Comparison of ENCODE assay signal across 19 cellular contexts in genomic region chr16:89413811-89414585, GRCh38.
DNase-seq lines count a peak whose midpoint lies in the region; ATAC-seq and TF ChIP-seq lines count a peak whose summit lies in the region.
"Had no signal": no experiment of that assay in that cellular context is flagged by ENCODE, and none has a peak within 500 bp of the region (broad histone marks: within the 10 kb centered on the region; RNA-seq: fewer than 3 reads in every experiment).

No MANE protein-coding gene starts in this region.

- H3K4me1 ChIP-seq in right lobe of liver (peaks cover 0 to 89% (median 54%) of the 10 kb centered on the region in 4 donors), gastrocnemius medialis (peaks cover 71 to 95% of the 10 kb centered on the region in 2 donors)

- DNase-seq in activated naive CD8-positive, alpha-beta T cell treated with anti-CD3 and anti-CD28 coated beads for 36 hours, result no peak
- DNase-seq in WTC11 (ENCODE audit: low spot score), result no peak
- DNase-seq in right lobe of liver, result peak; percentile 63 to 87 (median 85)
- DNase-seq in gastrocnemius medialis, result peak in 1 of 2 donors; percentile 52
- DNase-seq in NCI-H510A (lab: John Stamatoyannopoulos, UW), result no peak
- DNase-seq in NCI-H69 (lab: John Stamatoyannopoulos, UW), result no peak
- DNase-seq: activated CD4-positive, alpha-beta T cell treated with anti-CD3 and anti-CD28 coated beads for 48 hours; activated naive CD4-positive, alpha-beta T cell treated with Interleukin-2 at 50 U/mL for 16 hours; DMS79 treated with DMSO at 0.1 percent for 48 hours; HFFc6; hippocampal formation; islet precursor cell; natural killer cell; NCI-H2081 had no signal

- ATAC-seq in WTC11, result no peak
- ATAC-seq in right lobe of liver, result peak; percentile 17 to 69 (median 36)
- peak in 1 of 2 donors; percentile 39 for ATAC-seq in gastrocnemius medialis
- no peak for ATAC-seq in HG02970 (IDR thresholded peaks at IDR 0.05; ENCODE audit: low FRiP score, unreplicated experiment)
- ATAC-seq: natural killer cell had no signal

- TF ChIP-seq CTCF in WTC11 (IDR thresholded peaks at IDR 0.05) (no peak), right lobe of liver (IDR thresholded peaks at IDR 0.05) (no peak), gastrocnemius medialis (IDR thresholded peaks at IDR 0.05 in 4 of 5, conservative IDR thresholded peaks at IDR 0.05 in 1 of 5) (no peak)

- no peaks in the 10 kb centered on the region for H3K9me3 ChIP-seq in right lobe of liver
- no peaks in the 10 kb centered on the region for H3K9me3 ChIP-seq in gastrocnemius medialis
- H3K9me3 ChIP-seq: vagina had no signal

- H3K4me3 Mint-ChIP-seq in activated naive CD8-positive, alpha-beta T cell, result no peak overlapping the region
- H3K4me3 Mint-ChIP-seq in activated naive CD8-positive, alpha-beta T cell treated with anti-CD3 and anti-CD28 coated beads for 36 hours, result no peak overlapping the region
- H3K4me3 Mint-ChIP-seq in WTC11, result no peak overlapping the region
- H3K4me3 Mint-ChIP-seq: HFFc6, natural killer cell had no signal

- no peak overlapping the region for H3K4me3 ChIP-seq in right lobe of liver
- no peak overlapping the region for H3K4me3 ChIP-seq in gastrocnemius medialis
- H3K4me3 ChIP-seq: coronary artery, vagina had no signal

- in situ Hi-C loops in gastrocnemius medialis (cut with MboI; ENCODE audit: low sequenced_read_pairs in 4 of 4), result no loop called here

- POLR2A ChIA-PET in WTC11 (lab: Charles Lee), result no interaction called here

- H3K27me3 ChIP-seq in right lobe of liver (no peaks in the 10 kb centered on the region), gastrocnemius medialis (no peaks in the 10 kb centered on the region)
- H3K27me3 ChIP-seq: vagina had no signal

- H3K27me3 Mint-ChIP-seq in activated naive CD8-positive, alpha-beta T cell, result no peaks in the 10 kb centered on the region
- no peaks in the 10 kb centered on the region for H3K27me3 Mint-ChIP-seq in activated naive CD8-positive, alpha-beta T cell treated with anti-CD3 and anti-CD28 coated beads for 36 hours
- no peaks in the 10 kb centered on the region for H3K27me3 Mint-ChIP-seq in WTC11 (ENCODE audit: low read depth)

- CTCF ChIA-PET in WTC11 (lab: Charles Lee), result interaction anchor here (1.2 kb wide), 1 partner anchor 40 kb away, joined by 3 read pairs; no protein-coding TSS in a partner anchor

- H3K9me3 Mint-ChIP-seq in activated naive CD8-positive, alpha-beta T cell (ENCODE audit: low read depth), result no peaks in the 10 kb centered on the region
- no peaks in the 10 kb centered on the region for H3K9me3 Mint-ChIP-seq in activated naive CD8-positive, alpha-beta T cell treated with anti-CD3 and anti-CD28 coated beads for 36 hours
- no peaks in the 10 kb centered on the region for H3K9me3 Mint-ChIP-seq in WTC11
- H3K9me3 Mint-ChIP-seq: HFFc6, natural killer cell had no signal

- 28% methylated on average over 12 of the region's 20 CpGs for WGBS in right lobe of liver (ENCODE audit: insufficient coverage, low coverage, low lambda C conversion rate, missing lambda C conversion rate)

- no peaks in the 10 kb centered on the region for H3K36me3 Mint-ChIP-seq in activated naive CD8-positive, alpha-beta T cell
- H3K36me3 Mint-ChIP-seq in activated naive CD8-positive, alpha-beta T cell treated with anti-CD3 and anti-CD28 coated beads for 36 hours, result peaks cover 38% of the 10 kb centered on the region
- H3K36me3 Mint-ChIP-seq in WTC11, result peaks cover 10% of the 10 kb centered on the region

- H3K4me1 Mint-ChIP-seq in activated naive CD8-positive, alpha-beta T cell (ENCODE audit: low read depth), result peaks cover 76% of the 10 kb centered on the region
- H3K4me1 Mint-ChIP-seq in activated naive CD8-positive, alpha-beta T cell treated with anti-CD3 and anti-CD28 coated beads for 36 hours, result peaks cover 68% of the 10 kb centered on the region
- peaks cover 70% of the 10 kb centered on the region for H3K4me1 Mint-ChIP-seq in WTC11

- H3K36me3 ChIP-seq in right lobe of liver, result no peaks in the 10 kb centered on the region
- no peaks in the 10 kb centered on the region for H3K36me3 ChIP-seq in gastrocnemius medialis
- H3K36me3 ChIP-seq: vagina had no signal

- peak overlapping the region; percentile 41 for H3K27ac Mint-ChIP-seq in activated naive CD8-positive, alpha-beta T cell
- H3K27ac Mint-ChIP-seq in activated naive CD8-positive, alpha-beta T cell treated with anti-CD3 and anti-CD28 coated beads for 36 hours, result no peak overlapping the region
- peak overlapping the region; percentile 57; the same call in 1 of the 2 replicates for H3K27ac Mint-ChIP-seq in WTC11
- H3K27ac Mint-ChIP-seq: HFFc6 had no signal

- H3K27ac ChIP-seq in right lobe of liver (peak overlapping the region in 2 of 3 donors; percentile 46 to 66), gastrocnemius medialis (peak overlapping the region in 3 of 4 donors; percentile 6 to 33 (median 22))
- H3K27ac ChIP-seq: coronary artery, KMS-11, vagina had no signal

- no peak for TF ChIP-seq POLR2A in right lobe of liver (IDR thresholded peaks at IDR 0.05)
- TF ChIP-seq POLR2A in gastrocnemius medialis (IDR thresholded peaks at IDR 0.05), result no peak

- intact Hi-C loops in right lobe of liver (cut with DNase I) (no loop called here), gastrocnemius medialis (cut with DNase I; ENCODE audit: low total_unique reads) (no loop called here)

TF ChIP-seq in WTC11, 78 proteins besides CTCF, POLR2A, EP300 and RAD21 (continues in another document):
- TF ChIP-seq IRF2 (CRISPR knock-in tag; IDR thresholded peaks at IDR 0.05; ENCODE audit: borderline replicate concordance, low read depth) (no peak), GRHL2 (CRISPR knock-in tag; IDR thresholded peaks at IDR 0.05; ENCODE audit: insufficient replicate concordance, severe bottlenecking) (no peak), ZNF425 (CRISPR knock-in tag; conservative IDR thresholded peaks at IDR 0.05) (no peak), ZNF138 (CRISPR knock-in tag; conservative IDR thresholded peaks at IDR 0.05) (no peak), HMGXB4 (CRISPR knock-in tag; IDR thresholded peaks at IDR 0.05) (no peak), MYBL2 (CRISPR knock-in tag; IDR thresholded peaks at IDR 0.05) (no peak), ELF4 (CRISPR knock-in tag; IDR thresholded peaks at IDR 0.05; ENCODE audit: low read depth) (no peak), USF2 (CRISPR knock-in tag; IDR thresholded peaks at IDR 0.05) (no peak), ZNF423 (CRISPR knock-in tag; IDR thresholded peaks at IDR 0.05) (no peak), RELA (CRISPR knock-in tag; IDR thresholded peaks at IDR 0.05; ENCODE audit: borderline replicate concordance) (no peak), ATF3 (CRISPR knock-in tag; conservative IDR thresholded peaks at IDR 0.05) (no peak)

Comparison
In these comparisons a context has a peak if more than half of its experiments do, and no peak if none do; other contexts are left out.
1. DNase-seq: peak in right lobe of liver (3 of 3); none in activated naive CD8-positive, alpha-beta T cell treated with anti-CD3 and anti-CD28 coated beads for 36 hours (single experiment), WTC11 (single experiment), NCI-H510A (single experiment) and NCI-H69 (single experiment).
2. ATAC-seq: peak in right lobe of liver (4 of 4); none in WTC11 (single experiment) and HG02970 (single experiment).